Comparison of ENCODE assay signal across 25 cellular contexts in genomic region chr16:86390335-86390734, GRCh38.
DNase-seq lines count a peak whose midpoint lies in the region; ATAC-seq and TF ChIP-seq lines count a peak whose summit lies in the region.
"Had no signal": no experiment of that assay in that cellular context is flagged by ENCODE, and none has a peak within 500 bp of the region (broad histone marks: within the 10 kb centered on the region; RNA-seq: fewer than 3 reads in every experiment).

No MANE protein-coding gene starts in this region.

- peak overlapping the region; percentile 95 for H2BK5ac ChIP-seq in IMR-90 (ENCODE audit: low read depth, low read length, poor library complexity, severe bottlenecking)

- no peak overlapping the region for H3K4me3 Mint-ChIP-seq in activated CD4-positive, alpha-beta T cell treated with anti-CD3 and anti-CD28 coated beads, Interleukin-2, amount 10 ng/mL, durations not matched to agents 24 days and 14 days
- H3K4me3 Mint-ChIP-seq: CD14-positive monocyte; CD4-positive, alpha-beta memory T cell; CD4-positive, CD25-positive, alpha-beta regulatory T cell; CD8-positive, alpha-beta memory T cell had no signal

- H3K9me3 Mint-ChIP-seq in activated CD4-positive, alpha-beta T cell treated with anti-CD3 and anti-CD28 coated beads, Interleukin-2, amount 10 ng/mL, durations not matched to agents 24 days and 14 days = no peaks in the 10 kb centered on the region
- H3K9me3 Mint-ChIP-seq: CD14-positive monocyte; CD4-positive, CD25-positive, alpha-beta regulatory T cell had no signal

- H3K27ac Mint-ChIP-seq in activated CD4-positive, alpha-beta T cell treated with anti-CD3 and anti-CD28 coated beads, Interleukin-2, amount 10 ng/mL, durations not matched to agents 24 days and 14 days = no peak overlapping the region
- H3K27ac Mint-ChIP-seq: CD14-positive monocyte; CD4-positive, alpha-beta memory T cell; CD4-positive, CD25-positive, alpha-beta regulatory T cell; CD8-positive, alpha-beta memory T cell had no signal

- H3K4me2 ChIP-seq in IMR-90 (ENCODE audit: low read depth, low read length) (no peak overlapping the region), fibroblast of lung (ENCODE audit: extremely low read depth, insufficient read depth, low read length) (no peak overlapping the region), smooth muscle cell (peak overlapping the region; percentile 58)
- H3K4me2 ChIP-seq: BLaER1 had no signal

- H3K23ac ChIP-seq in IMR-90 (ENCODE audit: low read depth, low read length) = peak overlapping the region; percentile 67

- in situ Hi-C loops in IMR-90 (cut with MboI; ENCODE audit: low sequenced_read_pairs) = loop anchor here (5.0 to 10.0 kb wide), 3 partner anchors 88 to 316 kb away; no protein-coding TSS in a partner anchor

- peak overlapping the region; percentile 100 for H2BK120ac ChIP-seq in IMR-90 (ENCODE audit: low read depth, low read length)

- no TSS peak for BruUV-seq in IMR-90 (replicated peaks; lab: Mats Ljungman, UMichigan)

- peak overlapping the region; percentile 55 for H3K18ac ChIP-seq in IMR-90 (ENCODE audit: low read depth, low read length)

- no peaks in the 10 kb centered on the region for H3K36me3 ChIP-seq in HEK293 (ENCODE audit: control insufficient read depth in 2 of 2, insufficient read depth in 1 of 2, low read length in 2 of 2)
- no peaks in the 10 kb centered on the region for H3K36me3 ChIP-seq in IMR-90 (ENCODE audit: control insufficient read depth, insufficient read depth, low read length)
- H3K36me3 ChIP-seq in fibroblast of lung (ENCODE audit: control insufficient read depth, insufficient read depth, low read length) = no peaks in the 10 kb centered on the region
- no peaks in the 10 kb centered on the region for H3K36me3 ChIP-seq in smooth muscle cell (ENCODE audit: low read depth)
- H3K36me3 ChIP-seq: BE2C, BLaER1 had no signal

- H2AK5ac ChIP-seq in IMR-90 (ENCODE audit: low read depth, low read length) = peak overlapping the region; percentile 97

- intact Hi-C loops in IMR-90 (cut with micrococcal nuclease) = no loop called here
- intact Hi-C loops in activated CD4-positive, alpha-beta T cell treated with anti-CD3 and anti-CD28 coated beads, Interleukin-2, amount 10 ng/mL, durations not matched to agents 24 days and 14 days (cut with micrococcal nuclease) = no loop called here

- H3K79me2 ChIP-seq in fibroblast of lung (ENCODE audit: control insufficient read depth, insufficient read depth, low read length) = no peaks in the 10 kb centered on the region
- no peaks in the 10 kb centered on the region for H3K79me2 ChIP-seq in smooth muscle cell (ENCODE audit: low read depth)

- peak overlapping the region; percentile 92 for H2BK20ac ChIP-seq in IMR-90 (ENCODE audit: low read depth, low read length)

- 89% methylated on average over 1 of the region's 1 CpG; no CpG with 5 or more reads in 1 of the 2 experiments for WGBS in IMR-90 (ENCODE audit: extremely low coverage in 2 of 2, insufficient read length in 1 of 2), 2 experiments
- WGBS in smooth muscle cell (ENCODE audit: low lambda C conversion rate) = 85% methylated on average over 1 of the region's 1 CpG

- H4K91ac ChIP-seq in IMR-90 (ENCODE audit: insufficient read depth, low read depth, low read length) = peak overlapping the region; percentile 65

- POLR2A ChIA-PET in HEK293 (lab: Yijun Ruan, JAX) (no interaction called here), IMR-90 (lab: Charles Lee; ENCODE audit: unreplicated experiment) (no interaction called here)

- TF ChIP-seq RAD21 in IMR-90 (IDR thresholded peaks at IDR 0.05; ENCODE audit: low read length) = no peak

- H3K9me3 ChIP-seq in HEK293 (ENCODE audit: control insufficient read depth, insufficient read depth, low read depth, low read length) (no peaks in the 10 kb centered on the region), IMR-90 (ENCODE audit: control insufficient read depth, insufficient read depth, low read length) (peaks cover 2% of the 10 kb centered on the region), fibroblast of lung (ENCODE audit: control insufficient read depth, insufficient read depth, low read depth, low read length) (no peaks in the 10 kb centered on the region), smooth muscle cell (replicated peaks; ENCODE audit: low read depth) (no peaks in the 10 kb centered on the region)
- H3K9me3 ChIP-seq: BE2C, BLaER1 had no signal

- H4K20me1 ChIP-seq in IMR-90 (ENCODE audit: insufficient read depth, low read length) (no peaks in the 10 kb centered on the region), fibroblast of lung (ENCODE audit: control insufficient read depth, extremely low read depth, insufficient read depth, low read length) (no peaks in the 10 kb centered on the region), smooth muscle cell (ENCODE audit: low read depth) (no peaks in the 10 kb centered on the region)
- H4K20me1 ChIP-seq: BLaER1 had no signal

- H3K79me1 ChIP-seq in IMR-90 (ENCODE audit: low read depth in 1 of 2, low read length in 2 of 2) = peaks cover 31 to 67% of the 10 kb centered on the region in 2 experiments

- TF ChIP-seq CTCF in HEK293 (tag by site-specific recombination; IDR thresholded peaks at IDR 0.05) = no peak
- TF ChIP-seq CTCF in IMR-90 (conservative IDR thresholded peaks at IDR 0.05; ENCODE audit: low read depth, low read length) = no peak
- TF ChIP-seq CTCF in fibroblast of lung (conservative IDR thresholded peaks at IDR 0.05 in 1 of 2, IDR thresholded peaks at IDR 0.05 in 1 of 2; ENCODE audit: low read depth in 1 of 2, low read length in 2 of 2) = no peak
- TF ChIP-seq CTCF in smooth muscle cell (IDR thresholded peaks at IDR 0.05; ENCODE audit: borderline replicate concordance, insufficient read depth, poor library complexity, severe bottlenecking) = no peak

- H3K9ac ChIP-seq in IMR-90 (ENCODE audit: low read depth, low read length) = no peak overlapping the region
- H3K9ac ChIP-seq in fibroblast of lung (ENCODE audit: insufficient read depth, low read length) = no peak overlapping the region
- no peak overlapping the region for H3K9ac ChIP-seq in smooth muscle cell (ENCODE audit: low read depth)
- H3K9ac ChIP-seq: BLaER1 had no signal

- peak overlapping the region; percentile 43; the same call in 1 of the 2 replicates for H4K5ac ChIP-seq in IMR-90 (ENCODE audit: low read depth, low read length)

- H3K4me1 ChIP-seq in HEK293 (ENCODE audit: control insufficient read depth, insufficient read depth, low read length) (no peaks in the 10 kb centered on the region), IMR-90 (ENCODE audit: control insufficient read depth, insufficient read depth, low read length) (peaks cover 28% of the 10 kb centered on the region), fibroblast of lung (ENCODE audit: control insufficient read depth, extremely low read depth, insufficient read depth, low read length) (peaks cover 17% of the 10 kb centered on the region), smooth muscle cell (ENCODE audit: low read depth) (no peaks in the 10 kb centered on the region)
- H3K4me1 ChIP-seq: BE2C had no signal

- H4K8ac ChIP-seq in IMR-90 (ENCODE audit: low read depth in 2 of 2, low read length in 2 of 2) = peak overlapping the region; percentile 67 to 93; a peak in 2 of 4 replicates

- peak overlapping the region; percentile 11; the same call in 1 of the 2 replicates for H3K56ac ChIP-seq in IMR-90 (ENCODE audit: extremely low read depth, insufficient read depth, low read length)

- dilution Hi-C loops in IMR-90 (cut with HindIII; ENCODE audit: low sequenced_read_pairs, unreplicated experiment) = no loop called here

- H2BK15ac ChIP-seq in IMR-90 (ENCODE audit: low read depth, low read length) = peak overlapping the region; percentile 98; the same call in 2 of the 3 replicates

- no peaks in the 10 kb centered on the region for H3K36me3 Mint-ChIP-seq in activated CD4-positive, alpha-beta T cell treated with anti-CD3 and anti-CD28 coated beads, Interleukin-2, amount 10 ng/mL, durations not matched to agents 24 days and 14 days (ENCODE audit: low read depth)
- H3K36me3 Mint-ChIP-seq: CD14-positive monocyte; CD4-positive, alpha-beta memory T cell; CD4-positive, CD25-positive, alpha-beta regulatory T cell; CD8-positive, alpha-beta memory T cell had no signal

- no peak overlapping the region for H2AFZ ChIP-seq in IMR-90 (replicated peaks; ENCODE audit: low read length, poor library complexity)
- H2AFZ ChIP-seq in fibroblast of lung (ENCODE audit: low read length) = no peak overlapping the region
- H2AFZ ChIP-seq in smooth muscle cell (ENCODE audit: low read depth) = no peak overlapping the region

- peaks cover 19% of the 10 kb centered on the region for H3F3A ChIP-seq in smooth muscle cell (ENCODE audit: low read depth)

- H3K4me3 ChIP-seq in HEK293 (ENCODE audit: low read depth, low read length) = no peak overlapping the region
- H3K4me3 ChIP-seq in IMR-90 (ENCODE audit: insufficient read depth, low read depth, low read length) = no peak overlapping the region
- H3K4me3 ChIP-seq in fibroblast of lung (replicated peaks in 1 of 4; ENCODE audit: control extremely low read depth in 1 of 4, insufficient read depth in 1 of 4, low read depth in 3 of 4, low read length in 4 of 4) = no peak overlapping the region
- no peak overlapping the region for H3K4me3 ChIP-seq in smooth muscle cell
- H3K4me3 ChIP-seq: BLaER1, GM12878 had no signal

- peak overlapping the region; percentile 64 for H3K14ac ChIP-seq in IMR-90 (replicated peaks; ENCODE audit: low read depth, low read length)

- DNase-seq in IMR-90 (no peak), fibroblast of lung (ENCODE audit: low read depth in 2 of 2) (no peak), smooth muscle cell (lab: John Stamatoyannopoulos, UW; ENCODE audit: unreplicated experiment) (no peak)
- no peak for DNase-seq in activated CD4-positive, alpha-beta T cell treated with anti-CD3 and anti-CD28 coated beads, Interleukin-2, amount 10 ng/mL, durations not matched to agents 24 days and 14 days
- no peak for DNase-seq in activated CD4-positive, alpha-beta T cell treated with anti-CD3 and anti-CD28 coated beads for 1 hour
- DNase-seq: 8988T; ACHN; BE2C; C1 segment of cervical spinal cord; CD4-positive, alpha-beta memory T cell; CD4-positive, CD25-positive, alpha-beta regulatory T cell; CD8-positive, alpha-beta memory T cell; COR-L47; DMS 273 treated with DMSO at 0.1 percent for 48 hours; DMS153; DMS53; DMS79; DND-41; EL; GDM1 had no signal

- H3K27ac ChIP-seq in HEK293 (ENCODE audit: extremely low read depth, low read depth, low read length) (no peak overlapping the region), IMR-90 (ENCODE audit: insufficient read depth, low read length) (peak overlapping the region; percentile 94), fibroblast of lung (ENCODE audit: insufficient read depth, low read length) (peak overlapping the region; percentile 49), smooth muscle cell (ENCODE audit: low read depth) (peak overlapping the region; percentile 82)
- H3K27ac ChIP-seq: BLaER1 had no signal

- no peak for ATAC-seq in IMR-90 (ENCODE audit: low read depth)
- no peak for ATAC-seq in GM18868 (IDR thresholded peaks at IDR 0.05; ENCODE audit: unreplicated experiment)
- ATAC-seq: GM12878 had no signal

- H3K27me3 Mint-ChIP-seq in activated CD4-positive, alpha-beta T cell treated with anti-CD3 and anti-CD28 coated beads, Interleukin-2, amount 10 ng/mL, durations not matched to agents 24 days and 14 days = no peaks in the 10 kb centered on the region
- H3K27me3 Mint-ChIP-seq: CD4-positive, CD25-positive, alpha-beta regulatory T cell had no signal

- TF ChIP-seq POLR2A in IMR-90 (IDR thresholded peaks at IDR 0.05; ENCODE audit: low read depth, low read length) = no peak

- H3K9me1 ChIP-seq in IMR-90 (ENCODE audit: insufficient read depth, low read length) = peaks cover 48% of the 10 kb centered on the region

- H3K4ac ChIP-seq in IMR-90 (ENCODE audit: low read depth, low read length) = peak overlapping the region; percentile 94

- CTCF ChIA-PET in HEK293 (lab: Yijun Ruan, JAX) (interaction anchor here (0.6 to 1.0 kb wide), 2 partner anchors 128 to 374 kb away, joined by 3 to 4 read pairs; no protein-coding TSS in a partner anchor), IMR-90 (lab: Yijun Ruan, JAX) (no interaction called here)

- no peak overlapping the region for H2AK9ac ChIP-seq in IMR-90 (replicated peaks; ENCODE audit: low read depth, low read length, poor library complexity)

- H3K27me3 ChIP-seq in IMR-90 (ENCODE audit: control insufficient read depth, insufficient read depth, low read length) (no peaks in the 10 kb centered on the region), fibroblast of lung (ENCODE audit: control insufficient read depth, insufficient read depth, low read length) (no peaks in the 10 kb centered on the region), smooth muscle cell (ENCODE audit: low read depth) (no peaks in the 10 kb centered on the region)
- H3K27me3 ChIP-seq: BE2C, BLaER1 had no signal

- H3K4me1 Mint-ChIP-seq in activated CD4-positive, alpha-beta T cell treated with anti-CD3 and anti-CD28 coated beads, Interleukin-2, amount 10 ng/mL, durations not matched to agents 24 days and 14 days = no peaks in the 10 kb centered on the region
- H3K4me1 Mint-ChIP-seq: CD14-positive monocyte; CD4-positive, alpha-beta memory T cell; CD4-positive, CD25-positive, alpha-beta regulatory T cell; CD8-positive, alpha-beta memory T cell had no signal
